Comparison of ENCODE assay signal across 1 cellular context in genomic region chr2:68811364-68811763, GRCh38.
TF ChIP-seq lines count a peak whose summit lies in the region.

No MANE protein-coding gene starts in this region.

TF ChIP-seq in K562, 482 proteins besides CTCF, POLR2A, EP300 and RAD21:
- TF ChIP-seq NFIC (IDR thresholded peaks at IDR 0.05), result 0 out of 2 replicates have a peak, but pooled peaks have one; percentile 8
- TF ChIP-seq HCFC1 (IDR thresholded peaks at IDR 0.05; ENCODE audit: low read depth, low read length), result no peak
